ENCODE assay signal across 18 cellular contexts in genomic region chr22:19989725-19990067, GRCh38. TPM values are rescaled to one million over a fixed set of nuclear protein-coding genes. Genes with fewer than 3 reads are reported as not detected.
DNase-seq lines count a peak whose midpoint lies in the region; ATAC-seq, FAIRE-seq and TF ChIP-seq lines count a peak whose summit lies in the region.
"Had no signal": no experiment of that assay in that cellular context is flagged by ENCODE, and none has a peak within 500 bp of the region (broad histone marks: within the 10 kb centered on the region; RNA-seq: fewer than 3 reads in every experiment).

No MANE protein-coding gene starts in this region.

- TF ChIP-seq CTCF in K562 (IDR thresholded peaks at IDR 0.05 in 2 of 3, conservative IDR thresholded peaks at IDR 0.05 in 1 of 3; ENCODE audit: insufficient read depth in 2 of 3, low read depth in 1 of 3, low read length in 3 of 3) (no peak), tibial artery (IDR thresholded peaks at IDR 0.05) (no peak)

- intact Hi-C loops in K562 (cut with micrococcal nuclease) (loop anchor here (5.0 kb wide), 1 partner anchor 33 kb away; the partner anchor contains the start of gene TANGO2), tibial artery (cut with DNase I; ENCODE audit: low total_unique reads) (no loop called here)

- no peaks in the 10 kb centered on the region for H3K9me3 Mint-ChIP-seq in CD8-positive, alpha-beta memory T cell
- H3K9me3 Mint-ChIP-seq: H9 had no signal

- H3K36me3 ChIP-seq in CD8-positive, alpha-beta memory T cell (ENCODE audit: insufficient read depth, low read length) = no peaks in the 10 kb centered on the region
- H3K36me3 ChIP-seq in K562 (ENCODE audit: control insufficient read depth, insufficient read depth, low read length) = no peaks in the 10 kb centered on the region
- peaks cover under 1 to 7% of the 10 kb centered on the region in 2 donors for H3K36me3 ChIP-seq in neuronal stem cell (replicated peaks in 1 of 2; ENCODE audit: control insufficient read depth in 2 of 2, insufficient read depth in 2 of 2, low read length in 2 of 2)
- H3K36me3 ChIP-seq in tibial artery = no peaks in the 10 kb centered on the region
- H3K36me3 ChIP-seq: MG63 had no signal

- no peak overlapping the region for H2BK15ac ChIP-seq in neuronal stem cell (ENCODE audit: low read length)

- H3K79me1 ChIP-seq in neuronal stem cell (ENCODE audit: low read depth, low read length) = peaks cover 17% of the 10 kb centered on the region

- peaks cover 20% of the 10 kb centered on the region for H3K9me1 ChIP-seq in K562 (ENCODE audit: control insufficient read depth, insufficient read depth, low read length)

- H4K20me1 ChIP-seq in K562 (replicated peaks; ENCODE audit: control insufficient read depth, insufficient read depth, low read length) = peaks cover 68% of the 10 kb centered on the region

- CTCF ChIA-PET in CD8-positive, alpha-beta memory T cell (lab: Charles Lee) = no interaction called here
- CTCF ChIA-PET in K562 (lab: Yijun Ruan, JAX; ENCODE audit: low intra/inter-chr PET ratio) = no interaction called here

- H3K9ac ChIP-seq in K562 (ENCODE audit: insufficient read depth in 1 of 2, low read depth in 2 of 2, low read length in 2 of 2) (peak overlapping the region; percentile 3 to 87; a peak in 3 of 4 replicates), neuronal stem cell (ENCODE audit: low read depth, low read length, poor library complexity) (no peak overlapping the region)

- no TSS peak for BruUV-seq in K562 (replicated peaks; lab: Mats Ljungman, UMichigan)

- no peak overlapping the region for H2BK120ac ChIP-seq in neuronal stem cell (ENCODE audit: low read depth, low read length)

- H3K36me3 Mint-ChIP-seq in CD8-positive, alpha-beta memory T cell = no peaks in the 10 kb centered on the region
- H3K36me3 Mint-ChIP-seq: CD14-positive monocyte had no signal

- H4K8ac ChIP-seq in neuronal stem cell (ENCODE audit: low read depth, low read length) = no peak overlapping the region

- WGBS in K562 (ENCODE audit: insufficient coverage, low coverage, missing lambda C conversion rate) = 59% methylated on average over 3 of the region's 3 CpGs
- WGBS in neuronal stem cell (ENCODE audit: extremely low coverage in 2 of 2, insufficient read length in 2 of 2, insufficient replicate concordance in 1 of 2), 2 donors = no CpG with 5 or more reads among the region's 3 CpGs

- H3K27ac Mint-ChIP-seq in CD8-positive, alpha-beta memory T cell = no peak overlapping the region
- H3K27ac Mint-ChIP-seq: CD14-positive monocyte, H9 had no signal

- no peak overlapping the region for H3K4me3 ChIP-seq in CD8-positive, alpha-beta memory T cell (ENCODE audit: low read length)
- H3K4me3 ChIP-seq in K562 = no peak overlapping the region
- H3K4me3 ChIP-seq in neuronal stem cell (ENCODE audit: low read length in 2 of 2) = no peak overlapping the region
- no peak overlapping the region for H3K4me3 ChIP-seq in tibial artery
- H3K4me3 ChIP-seq: MG63 had no signal

- H3K4me3 Mint-ChIP-seq in CD8-positive, alpha-beta memory T cell = no peak overlapping the region
- H3K4me3 Mint-ChIP-seq: CD14-positive monocyte had no signal

- in situ Hi-C loops in K562 (cut with MboI) = no loop called here

- H3K4me1 Mint-ChIP-seq in CD8-positive, alpha-beta memory T cell = peaks cover 0 to 7% (median 2%) of the 10 kb centered on the region in 3 donors

- no peak for DNase-seq in CD8-positive, alpha-beta memory T cell
- DNase-seq in K562 (ENCODE audit: extremely low read depth in 1 of 4, low spot score in 3 of 4) (peak in 1 of 4 experiments; percentile 61), neuronal stem cell (ENCODE audit: low spot score) (no peak), tibial artery (peak in 1 of 2 donors; percentile 62), hypothalamus (lab: John Stamatoyannopoulos, UW) (no peak), urothelium cell line (ENCODE audit: low spot score) (no peak)
- DNase-seq in activated effector memory CD4-positive, alpha-beta T cell treated with anti-CD3 and anti-CD28 coated beads, Interleukin-2, amount 50 U/mL, for 16 hours = no peak
- DNase-seq: EL, H9, MG63, NCI-H1417, NCI-H187, NCI-H446, NCI-H526, SHP77 had no signal

- peak overlapping the region; percentile 93 for H3K27ac ChIP-seq in CD8-positive, alpha-beta memory T cell (ENCODE audit: low read depth, low read length)
- H3K27ac ChIP-seq in K562 (ENCODE audit: extremely low read depth, low read depth, low read length) (peak overlapping the region; percentile 58; the same call in 1 of the 3 replicates), neuronal stem cell (replicated peaks; ENCODE audit: low read length) (no peak overlapping the region), tibial artery (peak overlapping the region; percentile 97 to 98)

- peaks cover 28% of the 10 kb centered on the region for H3K4me1 ChIP-seq in CD8-positive, alpha-beta memory T cell (ENCODE audit: insufficient read depth, low read length)
- H3K4me1 ChIP-seq in K562 (replicated peaks in 1 of 2; ENCODE audit: control insufficient read depth in 2 of 2, insufficient read depth in 2 of 2, low read length in 2 of 2) (peaks cover 36 to 80% of the 10 kb centered on the region in 2 experiments), neuronal stem cell (ENCODE audit: control insufficient read depth in 2 of 2, insufficient read depth in 1 of 2, low read depth in 1 of 2, low read length in 2 of 2) (peaks cover 19% of the 10 kb centered on the region in 2 donors), tibial artery (peaks cover 8 to 89% (median 86%) of the 10 kb centered on the region in 4 donors)

- no peak for TF ChIP-seq RAD21 in K562 (CRISPR knock-in tag; conservative IDR thresholded peaks at IDR 0.05 in 1 of 2, IDR thresholded peaks at IDR 0.05 in 1 of 2)

- POLR2A ChIA-PET in CD8-positive, alpha-beta memory T cell (lab: Charles Lee) = no interaction called here
- POLR2A ChIA-PET in K562 (lab: Yijun Ruan, JAX) = interaction anchor here (0.7 to 3.1 kb wide), 13 partner anchors 8 to 164 kb away, joined by 3 to 20 read pairs (median 6); no protein-coding TSS in a partner anchor

- H3K27me3 Mint-ChIP-seq in CD8-positive, alpha-beta memory T cell = peaks cover 0 to 7% of the 10 kb centered on the region in 2 donors

- H4K91ac ChIP-seq in neuronal stem cell (ENCODE audit: low read depth, low read length, poor library complexity) = no peak overlapping the region

- H2AFZ ChIP-seq in K562 (ENCODE audit: low read depth, low read length) (no peak overlapping the region), neuronal stem cell (ENCODE audit: low read length) (no peak overlapping the region)

- H2BK12ac ChIP-seq in neuronal stem cell (ENCODE audit: low read length) = no peak overlapping the region

- peaks cover 5% of the 10 kb centered on the region for H3K27me3 ChIP-seq in CD8-positive, alpha-beta memory T cell (ENCODE audit: insufficient read depth, low read length, poor library complexity, severe bottlenecking)
- H3K27me3 ChIP-seq in K562 (ENCODE audit: control insufficient read depth in 2 of 2, insufficient read depth in 2 of 2, low read length in 2 of 2) (no peaks in the 10 kb centered on the region), neuronal stem cell (ENCODE audit: control insufficient read depth in 3 of 3, insufficient read depth in 3 of 3, low read depth in 1 of 3, low read length in 3 of 3) (no peaks in the 10 kb centered on the region), tibial artery (no peaks in the 10 kb centered on the region)
- H3K27me3 ChIP-seq: MG63 had no signal

- no peaks in the 10 kb centered on the region for H3K9me3 ChIP-seq in CD8-positive, alpha-beta memory T cell (ENCODE audit: low read length)
- no peaks in the 10 kb centered on the region for H3K9me3 ChIP-seq in K562 (replicated peaks; ENCODE audit: control insufficient read depth, insufficient read depth, low read depth, low read length)
- no peaks in the 10 kb centered on the region for H3K9me3 ChIP-seq in neuronal stem cell (replicated peaks in 1 of 2; ENCODE audit: control insufficient read depth in 2 of 2, insufficient read depth in 1 of 2, low read depth in 1 of 2, low read length in 2 of 2)
- H3K9me3 ChIP-seq in tibial artery = no peaks in the 10 kb centered on the region
- H3K9me3 ChIP-seq: MG63 had no signal

- H2BK5ac ChIP-seq in neuronal stem cell (ENCODE audit: low read length) = peak overlapping the region; percentile 39

- peak overlapping the region; percentile 77 for H3K23ac ChIP-seq in neuronal stem cell (ENCODE audit: low read depth, low read length, poor library complexity)

- ATAC-seq in K562 = peak; percentile 2

- H3K14ac ChIP-seq in neuronal stem cell (ENCODE audit: low read length) = no peak overlapping the region

- TF ChIP-seq POLR2A in K562 (conservative IDR thresholded peaks at IDR 0.05) = no peak

- no peak overlapping the region for H3K18ac ChIP-seq in neuronal stem cell (ENCODE audit: low read length)

- peak overlapping the region; percentile 50 for H2AK5ac ChIP-seq in neuronal stem cell (ENCODE audit: low read depth, low read length)

- FAIRE-seq in K562 (lab: Jason Lieb, UNC) = peak; percentile 77
- FAIRE-seq in urothelium cell line (lab: Jason Lieb, UNC) = no peak
- FAIRE-seq: A204.1, RCC 7860 had no signal

- H3K79me2 ChIP-seq in K562 (ENCODE audit: control insufficient read depth, insufficient read depth, low read length) = no peaks in the 10 kb centered on the region

- no peak for TF ChIP-seq EP300 in K562 (IDR thresholded peaks at IDR 0.05; ENCODE audit: low read length)

- H3K4me2 ChIP-seq in K562 (ENCODE audit: insufficient read depth, low read length) = no peak overlapping the region
- H3K4me2 ChIP-seq in neuronal stem cell (ENCODE audit: insufficient read depth, low read length, poor library complexity, severe bottlenecking) = no peak overlapping the region

- no peak overlapping the region for H3K4ac ChIP-seq in neuronal stem cell (ENCODE audit: low read length)

RNA-seq across cellular contexts. Expression of gene ARVCF, which starts 26.9 kb away (rescaled TPM):
- total RNA-seq in CD8-positive, alpha-beta memory T cell = 1 to 10 TPM; 1.4 to 1.8 TPM
- polyA plus RNA-seq in CD8-positive, alpha-beta memory T cell = 0.92 TPM
- 114 and 328 TPM in 2 replicates for total RNA-seq in K562 (2011; cell fraction: chromatin; rRNA removed; ENCODE audit: low replicate concordance)
- 214 and 270 TPM in 2 replicates for total RNA-seq in K562 (2011; cell fraction: nucleolus; rRNA removed)
- total RNA-seq in K562 (2011; cell fraction: nucleoplasm; rRNA removed) = 106 and 131 TPM in 2 replicates
- total RNA-seq in K562 (2014; rRNA removed) (49.3 and 54.2 TPM in 2 replicates), K562 (2014; rRNA removed; fragmentation: Illumina TruSeq; extraction: Trizol) (2.2 and 4.5 TPM in 2 replicates), K562 (2015; rRNA removed; fragmentation: Illumina TruSeq; extraction: Trizol) (13.3 and 15.6 TPM in 2 replicates), K562 (2021) (46.5 and 50.6 TPM in 2 replicates)
- polyA plus RNA-seq in K562 (2011; rRNA removed) (35.2 and 71.6 TPM in 2 replicates), K562 (2014; fragmentation: Illumina TruSeq; extraction: Trizol) (8.0 and 15.9 TPM in 2 replicates), K562 (2014; fragmentation: Nextera tagmentation; extraction: Ambion mirVana) (under 1 TPM; 0.03 to 0.17 TPM), K562 (2014; rRNA removed) (42.5 and 97.4 TPM in 2 replicates)
- 134 and 673 TPM in 2 replicates for polyA plus RNA-seq in K562 (2011; cell fraction: cytosol; rRNA removed)
- polyA plus RNA-seq in K562 (2011; cell fraction: nucleus; rRNA removed) = 407 and 424 TPM in 2 replicates
- 30.0 and 31.2 TPM in 2 replicates for polyA plus RNA-seq in K562 (2012)
- 15.1 and 15.6 TPM in 2 replicates for polyA minus RNA-seq in K562 (2011; rRNA and poly(A)+ RNA removed)
- 24.6 and 52.4 TPM in 2 replicates for polyA minus RNA-seq in K562 (2011; cell fraction: cytosol; rRNA and poly(A)+ RNA removed)
- polyA minus RNA-seq in K562 (2011; cell fraction: nucleus; rRNA and poly(A)+ RNA removed) = 96.8 and 145 TPM in 2 replicates
- polyA plus RNA-seq in neuronal stem cell (2013, experiment 1 of 2) = 35.3 TPM
- 32.4 TPM for polyA plus RNA-seq in neuronal stem cell (2013, experiment 2 of 2)

RNA-seq across cellular contexts. Expression of gene TANGO2, which starts 31.2 kb away (rescaled TPM):
- total RNA-seq in CD8-positive, alpha-beta memory T cell = 10 to 100 TPM; 27.3 to 28.0 TPM
- 48.6 TPM for polyA plus RNA-seq in CD8-positive, alpha-beta memory T cell
- total RNA-seq in K562 (2011; cell fraction: chromatin; rRNA removed; ENCODE audit: low replicate concordance) = 160 and 395 TPM in 2 replicates
- total RNA-seq in K562 (2011; cell fraction: nucleolus; rRNA removed) = 227 and 229 TPM in 2 replicates
- 196 and 211 TPM in 2 replicates for total RNA-seq in K562 (2011; cell fraction: nucleoplasm; rRNA removed)
- total RNA-seq in K562 (2014; rRNA removed) (70.1 and 95.8 TPM in 2 replicates), K562 (2014; rRNA removed; fragmentation: Illumina TruSeq; extraction: Trizol) (36.1 and 45.9 TPM in 2 replicates), K562 (2015; rRNA removed; fragmentation: Illumina TruSeq; extraction: Trizol) (55.8 and 57.2 TPM in 2 replicates), K562 (2021) (94.1 and 97.3 TPM in 2 replicates)
- polyA plus RNA-seq in K562 (2011; rRNA removed) (94.9 and 115 TPM in 2 replicates), K562 (2014; fragmentation: Illumina TruSeq; extraction: Trizol) (88.3 and 89.4 TPM in 2 replicates), K562 (2014; fragmentation: Nextera tagmentation; extraction: Ambion mirVana) (10 to 100 TPM; 15.5 to 17.5 TPM), K562 (2014; rRNA removed) (89.6 and 92.5 TPM in 2 replicates)
- 157 and 209 TPM in 2 replicates for polyA plus RNA-seq in K562 (2011; cell fraction: cytosol; rRNA removed)
- polyA plus RNA-seq in K562 (2011; cell fraction: nucleus; rRNA removed) = 157 and 195 TPM in 2 replicates
- polyA plus RNA-seq in K562 (2012) = 68.2 and 73.0 TPM in 2 replicates
- 130 and 186 TPM in 2 replicates for polyA minus RNA-seq in K562 (2011; rRNA and poly(A)+ RNA removed)
- polyA minus RNA-seq in K562 (2011; cell fraction: cytosol; rRNA and poly(A)+ RNA removed) = 73.2 and 76.1 TPM in 2 replicates
- 63.1 and 85.0 TPM in 2 replicates for polyA minus RNA-seq in K562 (2011; cell fraction: nucleus; rRNA and poly(A)+ RNA removed)
- polyA plus RNA-seq in neuronal stem cell (2013, experiment 1 of 2) = 4.9 TPM
- polyA plus RNA-seq in neuronal stem cell (2013, experiment 2 of 2) = 4.2 TPM

RNA-seq across cellular contexts. Expression of gene TXNRD2, which starts 48.1 kb away (rescaled TPM):
- total RNA-seq in CD8-positive, alpha-beta memory T cell = 10 to 100 TPM; 27.6 to 27.9 TPM
- polyA plus RNA-seq in CD8-positive, alpha-beta memory T cell = 13.8 TPM
- total RNA-seq in K562 (2011; cell fraction: chromatin; rRNA removed; ENCODE audit: low replicate concordance) = 156 and 367 TPM in 2 replicates
- total RNA-seq in K562 (2011; cell fraction: nucleolus; rRNA removed) = 176 and 216 TPM in 2 replicates
- 160 and 165 TPM in 2 replicates for total RNA-seq in K562 (2011; cell fraction: nucleoplasm; rRNA removed)
- total RNA-seq in K562 (2014; rRNA removed) = 49.4 and 60.7 TPM in 2 replicates
- total RNA-seq in K562 (2014; rRNA removed; fragmentation: Illumina TruSeq; extraction: Trizol) = 25.1 and 32.6 TPM in 2 replicates
- total RNA-seq in K562 (2015; rRNA removed; fragmentation: Illumina TruSeq; extraction: Trizol) = 45.9 and 50.4 TPM in 2 replicates
- total RNA-seq in K562 (2021) = 78.2 and 80.2 TPM in 2 replicates
- 50.2 and 93.6 TPM in 2 replicates for polyA plus RNA-seq in K562 (2011; rRNA removed)
- polyA plus RNA-seq in K562 (2011; cell fraction: cytosol; rRNA removed) = 84.2 and 98.0 TPM in 2 replicates
- polyA plus RNA-seq in K562 (2011; cell fraction: nucleus; rRNA removed) = 148 and 181 TPM in 2 replicates
- polyA plus RNA-seq in K562 (2012) = 83.1 and 83.5 TPM in 2 replicates
- 45.0 and 66.1 TPM in 2 replicates for polyA plus RNA-seq in K562 (2014; fragmentation: Illumina TruSeq; extraction: Trizol)
- polyA plus RNA-seq in K562 (2014; fragmentation: Nextera tagmentation; extraction: Ambion mirVana) = 1 to 10 TPM; 3.3 to 4.4 TPM
- 52.5 and 57.0 TPM in 2 replicates for polyA plus RNA-seq in K562 (2014; rRNA removed)
- 44.4 and 47.5 TPM in 2 replicates for polyA minus RNA-seq in K562 (2011; rRNA and poly(A)+ RNA removed)
- 55.3 and 75.6 TPM in 2 replicates for polyA minus RNA-seq in K562 (2011; cell fraction: cytosol; rRNA and poly(A)+ RNA removed)
- 57.4 and 103 TPM in 2 replicates for polyA minus RNA-seq in K562 (2011; cell fraction: nucleus; rRNA and poly(A)+ RNA removed)
- 16.7 TPM for polyA plus RNA-seq in neuronal stem cell (2013, experiment 1 of 2)
- 17.7 TPM for polyA plus RNA-seq in neuronal stem cell (2013, experiment 2 of 2)

RNA-seq across cellular contexts. Expression of gene COMT, which starts 48.1 kb away (rescaled TPM):
- total RNA-seq in CD8-positive, alpha-beta memory T cell = 10 to 100 TPM; 89.3 to 93.7 TPM
- 92.7 TPM for polyA plus RNA-seq in CD8-positive, alpha-beta memory T cell
- total RNA-seq in K562 (2011; cell fraction: chromatin; rRNA removed; ENCODE audit: low replicate concordance) = 125 and 360 TPM in 2 replicates
- total RNA-seq in K562 (2011; cell fraction: nucleolus; rRNA removed) = 500 and 649 TPM in 2 replicates
- total RNA-seq in K562 (2011; cell fraction: nucleoplasm; rRNA removed) = 301 and 358 TPM in 2 replicates
- total RNA-seq in K562 (2014; rRNA removed) (334 and 497 TPM in 2 replicates), K562 (2014; rRNA removed; fragmentation: Illumina TruSeq; extraction: Trizol) (29.4 and 46.3 TPM in 2 replicates), K562 (2015; rRNA removed; fragmentation: Illumina TruSeq; extraction: Trizol) (155 and 156 TPM in 2 replicates), K562 (2021) (348 and 351 TPM in 2 replicates)
- polyA plus RNA-seq in K562 (2011; rRNA removed) (185 and 498 TPM in 2 replicates), K562 (2014; fragmentation: Illumina TruSeq; extraction: Trizol) (108 and 305 TPM in 2 replicates), K562 (2014; fragmentation: Nextera tagmentation; extraction: Ambion mirVana) (10 to 100 TPM; 12.5 to 39.6 TPM), K562 (2014; rRNA removed) (263 and 317 TPM in 2 replicates)
- polyA plus RNA-seq in K562 (2011; cell fraction: cytosol; rRNA removed) = 652 and 657 TPM in 2 replicates
- polyA plus RNA-seq in K562 (2011; cell fraction: nucleus; rRNA removed) = 321 and 432 TPM in 2 replicates
- 279 and 699 TPM in 2 replicates for polyA plus RNA-seq in K562 (2012)
- polyA minus RNA-seq in K562 (2011; rRNA and poly(A)+ RNA removed) = 92.9 and 123 TPM in 2 replicates
- 148 and 344 TPM in 2 replicates for polyA minus RNA-seq in K562 (2011; cell fraction: cytosol; rRNA and poly(A)+ RNA removed)
- polyA minus RNA-seq in K562 (2011; cell fraction: nucleus; rRNA and poly(A)+ RNA removed) = 63.8 and 154 TPM in 2 replicates
- 7.3 TPM for polyA plus RNA-seq in neuronal stem cell (2013, experiment 1 of 2)
- 6.4 TPM for polyA plus RNA-seq in neuronal stem cell (2013, experiment 2 of 2)
